15 cellular contexts compared by ENCODE assay signal in genomic region chr7:90536449-90536848, GRCh38. TPM values are rescaled to one million over a fixed set of nuclear protein-coding genes. Genes with fewer than 3 reads are reported as not detected.
DNase-seq lines count a peak whose midpoint lies in the region; ATAC-seq, FAIRE-seq and TF ChIP-seq lines count a peak whose summit lies in the region.
"Had no signal": no experiment of that assay in that cellular context is flagged by ENCODE, and none has a peak within 500 bp of the region (broad histone marks: within the 10 kb centered on the region; RNA-seq: fewer than 3 reads in every experiment).

No MANE protein-coding gene starts in this region.

- CTCF ChIA-PET in HepG2 (lab: Yijun Ruan, JAX; ENCODE audit: low intra/inter-chr PET ratio, low total read pairs), result no interaction called here

- 31% methylated on average over 3 of the region's 3 CpGs for WGBS in HepG2 (ENCODE audit: low lambda C conversion rate)

- H3K4me1 ChIP-seq in ascending aorta (no peaks in the 10 kb centered on the region), HepG2 (ENCODE audit: insufficient read depth, low read length) (no peaks in the 10 kb centered on the region)
- H3K4me1 ChIP-seq: left ventricle myocardium inferior had no signal

- H3K27me3 Mint-ChIP-seq in naive B cell, result peaks cover 0 to 9% (median 5%) of the 10 kb centered on the region in 3 donors
- H3K27me3 Mint-ChIP-seq: brain had no signal

- no peak for FAIRE-seq in HepG2 (lab: Jason Lieb, UNC)
- FAIRE-seq: endometrium had no signal

- no peak for TF ChIP-seq POLR2A in HepG2 (IDR thresholded peaks at IDR 0.05; ENCODE audit: insufficient read depth in 1 of 2, low read depth in 2 of 2, low read length in 2 of 2)

- DNase-seq in naive B cell, result peak; percentile 9
- no peak for DNase-seq in stimulated activated CD4-positive, alpha-beta T cell treated with anti-CD3 and anti-CD28 coated beads, Interleukin-1b, Interleukin-23, amount 100 ng/mL, for 48 hours
- DNase-seq in ascending aorta (ENCODE audit: low spot score in 2 of 2), result no peak
- no peak for DNase-seq in HepG2 (ENCODE audit: low spot score)
- DNase-seq: C1 segment of cervical spinal cord, left ventricle myocardium inferior, NCI-H1105, NCI-H69, occipital lobe had no signal

- no peaks in the 10 kb centered on the region for H3K36me3 Mint-ChIP-seq in naive B cell
- H3K36me3 Mint-ChIP-seq: brain had no signal

- H2AFZ ChIP-seq in HepG2 (ENCODE audit: low read length), result no peak overlapping the region

- TF ChIP-seq CTCF in ascending aorta (IDR thresholded peaks at IDR 0.05) (no peak), HepG2 (CRISPR knock-in tag; IDR thresholded peaks at IDR 0.05) (no peak)

- peaks cover 7 to 16% (median 15%) of the 10 kb centered on the region in 3 donors for H3K4me1 Mint-ChIP-seq in naive B cell
- H3K4me1 Mint-ChIP-seq: brain had no signal

- in situ Hi-C loops in HepG2 (cut with HindIII; ENCODE audit: extremely low pct_ligation_motif_present, low pct_unique_long_range_greater_than_20kb), result no loop called here

- peak overlapping the region in 3 of 8 donors; percentile 38 to 70 (median 43) for H3K4me3 Mint-ChIP-seq in naive B cell
- H3K4me3 Mint-ChIP-seq: brain had no signal

- H3K4me2 ChIP-seq in HepG2 (ENCODE audit: low read depth, low read length), result no peak overlapping the region

- intact Hi-C loops in ascending aorta (cut with DNase I), result no loop called here
- intact Hi-C loops in HepG2 (cut with micrococcal nuclease; ENCODE audit: unreplicated experiment), result no loop called here

- H3K79me2 ChIP-seq in HepG2 (ENCODE audit: insufficient read depth, low read length), result no peaks in the 10 kb centered on the region

- H3K36me3 ChIP-seq in ascending aorta, result no peaks in the 10 kb centered on the region
- H3K36me3 ChIP-seq in HepG2 (replicated peaks in 1 of 2; ENCODE audit: control insufficient read depth in 1 of 2, insufficient read depth in 2 of 2, low read length in 2 of 2), result no peaks in the 10 kb centered on the region
- H3K36me3 ChIP-seq: left ventricle myocardium inferior had no signal

- no TSS peak for BruUV-seq in HepG2 (replicated peaks; lab: Mats Ljungman, UMichigan)

- ATAC-seq in GM19023 (IDR thresholded peaks at IDR 0.05; ENCODE audit: unreplicated experiment), result peak; percentile 54
- ATAC-seq in HG02642 (IDR thresholded peaks at IDR 0.05; ENCODE audit: poor library complexity, unreplicated experiment), result peak; percentile 82
- peak; percentile 68 for ATAC-seq in HG03469 (IDR thresholded peaks at IDR 0.05; ENCODE audit: unreplicated experiment)
- ATAC-seq in naive B cell (ENCODE audit: low read depth in 2 of 2), result peak; percentile 40 to 70
- no peak for ATAC-seq in HG03095 (IDR thresholded peaks at IDR 0.05; ENCODE audit: unreplicated experiment)
- ATAC-seq in HepG2, result no peak

- POLR2A ChIA-PET in HepG2 (lab: Yijun Ruan, JAX), result no interaction called here

- H3K9me3 Mint-ChIP-seq in naive B cell, result no peaks in the 10 kb centered on the region
- H3K9me3 Mint-ChIP-seq: brain had no signal

- H4K20me1 ChIP-seq in HepG2 (ENCODE audit: insufficient read depth, low read length), result no peaks in the 10 kb centered on the region

- no peak for TF ChIP-seq RAD21 in HepG2 (CRISPR knock-in tag; IDR thresholded peaks at IDR 0.05)

- H3K27me3 ChIP-seq in ascending aorta (no peaks in the 10 kb centered on the region), HepG2 (ENCODE audit: control insufficient read depth in 1 of 2, insufficient read depth in 2 of 2, low read length in 2 of 2) (no peaks in the 10 kb centered on the region)

- H3K9me3 ChIP-seq in ascending aorta, result no peaks in the 10 kb centered on the region
- H3K9me3 ChIP-seq in HepG2 (ENCODE audit: low read length), result no peaks in the 10 kb centered on the region
- H3K9me3 ChIP-seq: left ventricle myocardium inferior had no signal

- peak overlapping the region in 2 of 6 donors; percentile 30 to 35 for H3K27ac Mint-ChIP-seq in naive B cell
- H3K27ac Mint-ChIP-seq: brain had no signal

- no peak overlapping the region for H3K4me3 ChIP-seq in ascending aorta
- H3K4me3 ChIP-seq in HepG2 (replicated peaks in 1 of 3; ENCODE audit: insufficient read depth in 1 of 3, low read depth in 2 of 3, low read length in 3 of 3), result no peak overlapping the region
- H3K4me3 ChIP-seq: left ventricle myocardium inferior had no signal

- H3K27ac ChIP-seq in ascending aorta, result no peak overlapping the region
- no peak overlapping the region for H3K27ac ChIP-seq in HepG2 (ENCODE audit: extremely low read length, insufficient read depth, low read length)
- H3K27ac ChIP-seq: left ventricle myocardium inferior had no signal

- H3K9ac ChIP-seq in HepG2 (ENCODE audit: insufficient read depth, low read depth, low read length), result no peak overlapping the region

- no peak for TF ChIP-seq EP300 in HepG2 (IDR thresholded peaks at IDR 0.05; ENCODE audit: low read depth in 2 of 2, low read length in 2 of 2)
- no peak for TF ChIP-seq EP300 in HepG2 (CRISPR knock-in tag; IDR thresholded peaks at IDR 0.05; ENCODE audit: borderline replicate concordance)

TF ChIP-seq in HepG2, 621 proteins besides CTCF, POLR2A, EP300 and RAD21:
- TF ChIP-seq ZMYM2 (CRISPR knock-in tag; IDR thresholded peaks at IDR 0.05) (no peak), MIER2 (CRISPR knock-in tag; IDR thresholded peaks at IDR 0.05) (no peak), MYNN (CRISPR knock-in tag; IDR thresholded peaks at IDR 0.05; ENCODE audit: low read depth) (no peak), BCL6 (CRISPR knock-in tag; IDR thresholded peaks at IDR 0.05) (no peak), SYNCRIP (IDR thresholded peaks at IDR 0.05; ENCODE audit: insufficient read depth, low read depth, low read length) (no peak), HNF4A (CRISPR knock-in tag; IDR thresholded peaks at IDR 0.05) (no peak), FOSL2 (CRISPR knock-in tag; IDR thresholded peaks at IDR 0.05) (no peak), PHF5A (CRISPR knock-in tag; IDR thresholded peaks at IDR 0.05; ENCODE audit: low read depth, unreplicated experiment) (no peak)
- TF ChIP-seq, protein P1, sequence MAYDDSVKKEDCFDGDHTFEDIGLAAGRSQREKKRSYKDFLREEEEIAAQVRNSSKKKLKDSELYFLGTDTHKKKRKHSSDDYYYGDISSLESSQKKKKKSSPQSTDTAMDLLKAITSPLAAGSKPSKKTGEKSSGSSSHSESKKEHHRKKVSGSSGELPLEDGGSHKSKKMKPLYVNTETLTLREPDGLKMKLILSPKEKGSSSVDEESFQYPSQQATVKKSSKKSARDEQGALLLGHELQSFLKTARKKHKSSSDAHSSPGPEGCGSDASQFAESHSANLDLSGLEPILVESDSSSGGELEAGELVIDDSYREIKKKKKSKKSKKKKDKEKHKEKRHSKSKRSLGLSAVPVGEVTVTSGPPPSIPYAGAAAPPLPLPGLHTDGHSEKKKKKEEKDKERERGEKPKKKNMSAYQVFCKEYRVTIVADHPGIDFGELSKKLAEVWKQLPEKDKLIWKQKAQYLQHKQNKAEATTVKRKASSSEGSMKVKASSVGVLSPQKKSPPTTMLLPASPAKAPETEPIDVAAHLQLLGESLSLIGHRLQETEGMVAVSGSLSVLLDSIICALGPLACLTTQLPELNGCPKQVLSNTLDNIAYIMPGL (CRISPR knock-in tag; IDR thresholded peaks at IDR 0.05; ENCODE audit: borderline replicate concordance in 1 of 2, low read depth in 1 of 2), result no peak

RNA-seq across cellular contexts. Expression of gene CDK14, which starts 59.7 kb away (rescaled TPM):
- polyA plus RNA-seq in naive B cell (ENCODE audit: low read depth in 6 of 6) (10 to 100 TPM; 22.8 to 55.5 (median 42.3) TPM), HepG2 (2011; rRNA removed) (0.16 and 0.26 TPM in 2 replicates)
- total RNA-seq in ascending aorta (5.1 TPM), HepG2 (2016; rRNA removed; fragmentation: Illumina TruSeq; extraction: Trizol) (0.66 and 0.71 TPM in 2 replicates)
- 1.3 and 1.9 TPM in 2 replicates for total RNA-seq in HepG2 (2016; cell fraction: cytosol; rRNA removed; fragmentation: Illumina TruSeq; extraction: Trizol; ENCODE audit: low read depth)
- total RNA-seq in HepG2 (2016; cell fraction: insoluble cytoplasmic fraction; rRNA removed; fragmentation: Illumina TruSeq; extraction: Trizol), result 1.0 and 1.3 TPM in 2 replicates
- total RNA-seq in HepG2 (2016; cell fraction: membrane; rRNA removed; fragmentation: Illumina TruSeq; extraction: Trizol), result 0.74 and 1.5 TPM in 2 replicates
- 1.3 and 1.6 TPM in 2 replicates for total RNA-seq in HepG2 (2016; cell fraction: nucleus; rRNA removed; fragmentation: Illumina TruSeq; extraction: Trizol)
- 0.07 and 0.14 TPM in 2 replicates for polyA plus RNA-seq in HepG2 (2011; cell fraction: cytosol; rRNA removed)
- 0.06 and 0.64 TPM in 2 replicates for polyA plus RNA-seq in HepG2 (2011; cell fraction: nucleus; rRNA removed)
- polyA plus RNA-seq in HepG2 (2012), result 0.27 and 0.28 TPM in 2 replicates
- polyA plus RNA-seq in HepG2 (2016; cell fraction: cytosol; fragmentation: Illumina TruSeq; extraction: Trizol; ENCODE audit: low read depth), result 0.12 and 0.19 TPM in 2 replicates
- polyA plus RNA-seq in HepG2 (2016; cell fraction: insoluble cytoplasmic fraction; fragmentation: Illumina TruSeq; extraction: Trizol; ENCODE audit: low read depth), result 0.29 and 1.1 TPM in 2 replicates
- polyA plus RNA-seq in HepG2 (2016; cell fraction: membrane; fragmentation: Illumina TruSeq; extraction: Trizol; ENCODE audit: low read depth), result 0.07 and 0.38 TPM in 2 replicates
- 0.18 and 1.0 TPM in 2 replicates for polyA plus RNA-seq in HepG2 (2016; cell fraction: nucleus; fragmentation: Illumina TruSeq; extraction: Trizol; ENCODE audit: insufficient read depth, low read depth)
- polyA minus RNA-seq in HepG2 (2011; rRNA and poly(A)+ RNA removed; ENCODE audit: low replicate concordance), result 0.32 and 39.9 TPM in 2 replicates
- polyA minus RNA-seq in HepG2 (2011; cell fraction: cytosol; rRNA and poly(A)+ RNA removed), result 0.09 and 0.30 TPM in 2 replicates
- 3.6 and 5.2 TPM in 2 replicates for polyA minus RNA-seq in HepG2 (2011; cell fraction: nucleus; rRNA and poly(A)+ RNA removed)

Comparison
In these comparisons a context has a peak if more than half of its experiments do, and no peak if none do; other contexts are left out.
1. ATAC-seq: peak in GM19023 (single experiment), HG02642 (single experiment), HG03469 (single experiment) and naive B cell (2 of 2); none in HG03095 (single experiment) and HepG2 (single experiment).